1 cellular context compared by ENCODE assay signal in the genomic region with DNA sequence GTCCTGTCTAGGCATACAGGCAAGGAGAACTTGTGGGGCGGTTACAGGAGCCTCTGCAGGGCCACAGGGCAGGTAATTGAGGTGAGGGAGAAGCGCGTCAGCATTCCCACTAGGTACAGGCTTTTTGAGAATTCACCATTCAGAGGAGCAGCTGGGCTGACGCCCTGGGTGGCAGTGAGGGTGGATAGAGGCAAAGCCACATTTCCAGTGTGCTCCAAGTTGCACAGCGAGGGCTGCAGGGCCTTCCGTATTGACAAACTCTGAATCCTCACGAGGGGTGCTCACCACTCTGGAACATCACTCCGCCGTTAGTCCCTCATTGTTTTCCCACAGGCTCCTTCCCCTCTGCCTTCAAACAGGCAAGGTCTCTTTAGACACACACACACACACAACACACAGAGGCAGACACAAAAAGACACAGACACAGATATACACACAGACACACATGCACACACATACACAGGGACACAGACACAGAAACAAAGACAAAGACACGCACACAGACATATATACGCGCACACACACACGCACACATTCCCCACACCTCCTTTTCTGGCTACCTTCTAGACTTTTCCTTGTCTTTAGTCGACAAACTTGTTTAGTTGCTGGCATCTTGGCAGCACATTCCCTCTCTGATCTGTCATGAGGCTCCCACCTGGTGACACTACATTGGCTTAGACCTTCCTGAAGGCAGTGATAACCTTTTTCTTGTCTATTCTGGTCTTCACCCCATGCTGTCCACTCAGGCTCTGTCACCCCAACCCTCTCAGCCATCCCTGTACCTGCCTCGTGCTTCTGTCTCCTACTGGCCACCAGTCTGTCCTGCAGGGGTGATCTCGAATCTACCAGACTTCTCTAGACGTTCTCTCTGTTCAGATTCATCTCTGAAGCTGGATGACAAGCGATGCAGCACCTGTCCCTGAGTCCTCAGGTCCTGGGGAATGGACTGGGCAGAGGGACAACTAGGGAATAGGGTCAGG.
TF ChIP-seq lines count a peak whose summit lies in the region.

No MANE protein-coding gene starts in this region.

TF ChIP-seq in K562, 482 proteins besides CTCF, POLR2A, EP300 and RAD21 (continued from another document):
- TF ChIP-seq KDM4B (IDR thresholded peaks at IDR 0.05; ENCODE audit: borderline replicate concordance in 2 of 2, low read depth in 1 of 2) (no peak), ZFP30 (CRISPR knock-in tag; IDR thresholded peaks at IDR 0.05; ENCODE audit: borderline replicate concordance) (no peak), C11orf30 (IDR thresholded peaks at IDR 0.05; ENCODE audit: low read depth) (no peak), ZFX (CRISPR knock-in tag; IDR thresholded peaks at IDR 0.05) (no peak), KLF16 (IDR thresholded peaks at IDR 0.05) (no peak), NFIX (CRISPR knock-in tag; IDR thresholded peaks at IDR 0.05; ENCODE audit: low read depth) (no peak), SIX5 (IDR thresholded peaks at IDR 0.05; ENCODE audit: borderline replicate concordance in 1 of 2, insufficient read depth in 1 of 2, low read depth in 1 of 2, low read length in 2 of 2) (no peak), EWSR1 (IDR thresholded peaks at IDR 0.05; ENCODE audit: borderline replicate concordance, low read depth, partially characterized antibody) (no peak), ESRRB (CRISPR knock-in tag; IDR thresholded peaks at IDR 0.05; ENCODE audit: borderline replicate concordance) (no peak)
- TF ChIP-seq, protein P1, sequence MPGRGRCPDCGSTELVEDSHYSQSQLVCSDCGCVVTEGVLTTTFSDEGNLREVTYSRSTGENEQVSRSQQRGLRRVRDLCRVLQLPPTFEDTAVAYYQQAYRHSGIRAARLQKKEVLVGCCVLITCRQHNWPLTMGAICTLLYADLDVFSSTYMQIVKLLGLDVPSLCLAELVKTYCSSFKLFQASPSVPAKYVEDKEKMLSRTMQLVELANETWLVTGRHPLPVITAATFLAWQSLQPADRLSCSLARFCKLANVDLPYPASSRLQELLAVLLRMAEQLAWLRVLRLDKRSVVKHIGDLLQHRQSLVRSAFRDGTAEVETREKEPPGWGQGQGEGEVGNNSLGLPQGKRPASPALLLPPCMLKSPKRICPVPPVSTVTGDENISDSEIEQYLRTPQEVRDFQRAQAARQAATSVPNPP (IDR thresholded peaks at IDR 0.05; ENCODE audit: borderline replicate concordance, insufficient read depth, insufficient read length) = no peak
- TF ChIP-seq, protein P2, sequence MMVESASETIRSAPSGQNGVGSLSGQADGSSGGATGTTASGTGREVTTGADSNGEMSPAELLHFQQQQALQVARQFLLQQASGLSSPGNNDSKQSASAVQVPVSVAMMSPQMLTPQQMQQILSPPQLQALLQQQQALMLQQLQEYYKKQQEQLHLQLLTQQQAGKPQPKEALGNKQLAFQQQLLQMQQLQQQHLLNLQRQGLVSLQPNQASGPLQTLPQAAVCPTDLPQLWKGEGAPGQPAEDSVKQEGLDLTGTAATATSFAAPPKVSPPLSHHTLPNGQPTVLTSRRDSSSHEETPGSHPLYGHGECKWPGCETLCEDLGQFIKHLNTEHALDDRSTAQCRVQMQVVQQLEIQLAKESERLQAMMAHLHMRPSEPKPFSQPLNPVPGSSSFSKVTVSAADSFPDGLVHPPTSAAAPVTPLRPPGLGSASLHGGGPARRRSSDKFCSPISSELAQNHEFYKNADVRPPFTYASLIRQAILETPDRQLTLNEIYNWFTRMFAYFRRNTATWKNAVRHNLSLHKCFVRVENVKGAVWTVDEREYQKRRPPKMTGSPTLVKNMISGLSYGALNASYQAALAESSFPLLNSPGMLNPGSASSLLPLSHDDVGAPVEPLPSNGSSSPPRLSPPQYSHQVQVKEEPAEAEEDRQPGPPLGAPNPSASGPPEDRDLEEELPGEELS (CRISPR knock-in tag; IDR thresholded peaks at IDR 0.05; ENCODE audit: borderline replicate concordance) = no peak
